In genomic region chr7:135160098-135160857, GRCh38 we compare ENCODE assay signal across 8 cellular contexts. TPM values are rescaled to one million over a fixed set of nuclear protein-coding genes. Genes with fewer than 3 reads are reported as not detected.
DNase-seq lines count a peak whose midpoint lies in the region; ATAC-seq, FAIRE-seq and TF ChIP-seq lines count a peak whose summit lies in the region.

No MANE protein-coding gene starts in this region.

- ATAC-seq in HG03097 (IDR thresholded peaks at IDR 0.05; ENCODE audit: low FRiP score, unreplicated experiment): peak; percentile 38
- ATAC-seq in HG02884 (IDR thresholded peaks at IDR 0.05; ENCODE audit: unreplicated experiment): no peak

- H3K4me3 Mint-ChIP-seq in activated T-helper 1 cell treated with anti-CD3 and anti-CD28 coated beads, Interleukin-12 subunit alpha, Interleukin-12 subunit beta, Interleukin-2, Interleukin-4 antibody, amounts not matched to agents 30 ng/mL and 10 ng/mL and 1 ng/mL, durations not matched to agents 14 hours and 24 hours and 36 hours: peak overlapping the region; percentile 47
- H3K4me3 Mint-ChIP-seq in type B pancreatic cell: peak overlapping the region; percentile 51

- H3K4me1 Mint-ChIP-seq in activated T-helper 1 cell treated with anti-CD3 and anti-CD28 coated beads, Interleukin-12 subunit alpha, Interleukin-12 subunit beta, Interleukin-2, Interleukin-4 antibody, amounts not matched to agents 30 ng/mL and 10 ng/mL and 1 ng/mL, durations not matched to agents 14 hours and 24 hours and 36 hours (ENCODE audit: low read depth): peaks cover 38% of the 10 kb centered on the region
- H3K4me1 Mint-ChIP-seq in type B pancreatic cell (ENCODE audit: unreplicated experiment): peaks cover 18% of the 10 kb centered on the region

- no peak for DNase-seq in GM18507 (ENCODE audit: extremely low spot score, insufficient read length, low read depth)
- no peak for DNase-seq in activated T-helper 1 cell treated with anti-CD3 and anti-CD28 coated beads, Interleukin-12 subunit alpha, Interleukin-12 subunit beta, Interleukin-2, Interleukin-4 antibody, amounts not matched to agents 30 ng/mL and 10 ng/mL and 1 ng/mL, durations not matched to agents 14 hours and 24 hours and 36 hours (ENCODE audit: low spot score)
- DNase-seq in kidney glomerular epithelial cell (lab: John Stamatoyannopoulos, UW): peak; percentile 31
- DNase-seq in type B pancreatic cell (ENCODE audit: extremely low spot score, unreplicated experiment): no peak
- DNase-seq in ecto neural progenitor cell (ENCODE audit: low spot score): no peak
- DNase-seq in stimulated activated CD4-positive, alpha-beta T cell treated with anti-CD3 and anti-CD28 coated beads, Interleukin-4, amount 100 ng/mL, for 4 hours: no peak

- peak; percentile 84 for FAIRE-seq in GM18507 (lab: Jason Lieb, UNC)

- H3K9me3 Mint-ChIP-seq in activated T-helper 1 cell treated with anti-CD3 and anti-CD28 coated beads, Interleukin-12 subunit alpha, Interleukin-12 subunit beta, Interleukin-2, Interleukin-4 antibody, amounts not matched to agents 30 ng/mL and 10 ng/mL and 1 ng/mL, durations not matched to agents 14 hours and 24 hours and 36 hours: peaks cover 37% of the 10 kb centered on the region
- peaks cover 9% of the 10 kb centered on the region for H3K9me3 Mint-ChIP-seq in type B pancreatic cell

- H3K27ac Mint-ChIP-seq in activated T-helper 1 cell treated with anti-CD3 and anti-CD28 coated beads, Interleukin-12 subunit alpha, Interleukin-12 subunit beta, Interleukin-2, Interleukin-4 antibody, amounts not matched to agents 30 ng/mL and 10 ng/mL and 1 ng/mL, durations not matched to agents 14 hours and 24 hours and 36 hours: peak overlapping the region; percentile 94
- H3K27ac Mint-ChIP-seq in type B pancreatic cell: peak overlapping the region; percentile 13

- TF ChIP-seq CTCF in type B pancreatic cell (conservative IDR thresholded peaks at IDR 0.05): no peak

- H3K27me3 Mint-ChIP-seq in activated T-helper 1 cell treated with anti-CD3 and anti-CD28 coated beads, Interleukin-12 subunit alpha, Interleukin-12 subunit beta, Interleukin-2, Interleukin-4 antibody, amounts not matched to agents 30 ng/mL and 10 ng/mL and 1 ng/mL, durations not matched to agents 14 hours and 24 hours and 36 hours (ENCODE audit: insufficient read depth): no peaks in the 10 kb centered on the region
- no peaks in the 10 kb centered on the region for H3K27me3 Mint-ChIP-seq in type B pancreatic cell

- intact Hi-C loops in activated T-helper 1 cell treated with anti-CD3 and anti-CD28 coated beads, Interleukin-12 subunit alpha, Interleukin-12 subunit beta, Interleukin-2, Interleukin-4 antibody, amounts not matched to agents 30 ng/mL and 10 ng/mL and 1 ng/mL, durations not matched to agents 14 hours and 24 hours and 36 hours (cut with micrococcal nuclease): loop anchor here (1.0 kb wide), 2 partner anchors 9 to 12 kb away; partner anchors contain the start of gene TMEM140

- H3K36me3 Mint-ChIP-seq in activated T-helper 1 cell treated with anti-CD3 and anti-CD28 coated beads, Interleukin-12 subunit alpha, Interleukin-12 subunit beta, Interleukin-2, Interleukin-4 antibody, amounts not matched to agents 30 ng/mL and 10 ng/mL and 1 ng/mL, durations not matched to agents 14 hours and 24 hours and 36 hours (ENCODE audit: low read depth): peaks cover 77% of the 10 kb centered on the region
- peaks cover 34% of the 10 kb centered on the region for H3K36me3 Mint-ChIP-seq in type B pancreatic cell

RNA-seq across cellular contexts. Expression of gene CYREN, which starts 10.2 kb away (rescaled TPM):
- total RNA-seq in activated T-helper 1 cell treated with anti-CD3 and anti-CD28 coated beads, Interleukin-12 subunit alpha, Interleukin-12 subunit beta, Interleukin-2, Interleukin-4 antibody, amounts not matched to agents 30 ng/mL and 10 ng/mL and 1 ng/mL, durations not matched to agents 14 hours and 24 hours and 36 hours: 58.8 and 58.9 TPM in 2 replicates
- total RNA-seq in type B pancreatic cell (ENCODE audit: low replicate concordance): 43.4 and 51.0 TPM in 2 replicates

RNA-seq across cellular contexts. Expression of gene TMEM140, which starts 12.4 kb away (rescaled TPM):
- 2.9 and 4.5 TPM in 2 replicates for total RNA-seq in activated T-helper 1 cell treated with anti-CD3 and anti-CD28 coated beads, Interleukin-12 subunit alpha, Interleukin-12 subunit beta, Interleukin-2, Interleukin-4 antibody, amounts not matched to agents 30 ng/mL and 10 ng/mL and 1 ng/mL, durations not matched to agents 14 hours and 24 hours and 36 hours
- total RNA-seq in type B pancreatic cell (ENCODE audit: low replicate concordance): 0.68 and 2.0 TPM in 2 replicates

RNA-seq across cellular contexts. Expression of gene WDR91, which starts 51.0 kb away (rescaled TPM):
- 34.6 and 35.4 TPM in 2 replicates for total RNA-seq in activated T-helper 1 cell treated with anti-CD3 and anti-CD28 coated beads, Interleukin-12 subunit alpha, Interleukin-12 subunit beta, Interleukin-2, Interleukin-4 antibody, amounts not matched to agents 30 ng/mL and 10 ng/mL and 1 ng/mL, durations not matched to agents 14 hours and 24 hours and 36 hours
- total RNA-seq in type B pancreatic cell (ENCODE audit: low replicate concordance): 10.0 and 25.8 TPM in 2 replicates
